Comparison of ENCODE assay signal across 1 cellular context in the genomic region with DNA sequence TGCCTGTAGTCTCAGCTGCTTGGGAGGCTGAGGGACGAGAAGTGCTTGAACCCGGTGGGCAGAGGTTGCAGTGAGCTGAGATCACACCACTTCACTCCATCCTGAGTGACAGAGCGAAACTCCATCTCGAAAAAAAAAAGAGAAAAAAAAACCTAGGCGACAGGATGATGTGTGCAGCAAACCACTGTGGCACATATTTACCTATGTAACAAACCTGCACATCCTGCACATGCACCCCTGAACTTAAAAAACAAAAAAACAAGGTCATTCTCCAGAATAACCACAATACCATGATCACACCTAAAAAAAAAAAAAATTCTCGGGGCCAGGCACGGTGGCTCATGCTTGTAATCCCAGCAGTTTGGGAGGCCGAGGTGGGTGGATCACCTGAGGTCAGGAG.
TF ChIP-seq lines count a peak whose summit lies in the region.

No MANE protein-coding gene starts in this region.

TF ChIP-seq in HEK293, 187 proteins besides CTCF, POLR2A, EP300 and RAD21:
- TF ChIP-seq ZNF18 (tag by site-specific recombination; IDR thresholded peaks at IDR 0.05) (peak; percentile 36; the same call in 1 of the 2 replicates), ZNF24 (tag by site-specific recombination; IDR thresholded peaks at IDR 0.05) (no peak), ZNF174 (tag by site-specific recombination; IDR thresholded peaks at IDR 0.05) (no peak), ZFHX2 (tag by site-specific recombination; conservative IDR thresholded peaks at IDR 0.05) (no peak)
- TF ChIP-seq, protein P1, sequence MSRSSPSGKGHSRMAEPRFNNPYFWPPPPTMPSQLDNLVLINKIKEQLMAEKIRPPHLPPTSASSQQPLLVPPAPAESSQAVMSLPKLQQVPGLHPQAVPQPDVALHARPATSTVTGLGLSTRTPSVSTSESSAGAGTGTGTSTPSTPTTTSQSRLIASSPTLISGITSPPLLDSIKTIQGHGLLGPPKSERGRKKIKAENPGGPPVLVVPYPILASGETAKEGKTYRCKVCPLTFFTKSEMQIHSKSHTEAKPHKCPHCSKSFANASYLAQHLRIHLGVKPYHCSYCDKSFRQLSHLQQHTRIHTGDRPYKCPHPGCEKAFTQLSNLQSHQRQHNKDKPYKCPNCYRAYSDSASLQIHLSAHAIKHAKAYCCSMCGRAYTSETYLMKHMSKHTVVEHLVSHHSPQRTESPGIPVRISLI (tag by site-specific recombination; IDR thresholded peaks at IDR 0.05) = 0 out of 2 replicates have a peak, but pooled peaks have one; percentile 35
